Comparison of ENCODE assay signal across 22 cellular contexts in genomic region chr11:36618025-36618700, GRCh38.
DNase-seq lines count a peak whose midpoint lies in the region; ATAC-seq, FAIRE-seq and TF ChIP-seq lines count a peak whose summit lies in the region.
"Had no signal": no experiment of that assay in that cellular context is flagged by ENCODE, and none has a peak within 500 bp of the region (broad histone marks: within the 10 kb centered on the region; RNA-seq: fewer than 3 reads in every experiment).

No MANE protein-coding gene starts in this region.

- DNase-seq in H54 (ENCODE audit: insufficient read length, low spot score) (no peak), erythroblast (lab: John Stamatoyannopoulos, UW) (peak; percentile 84 to 94), T-helper 9 cell (no peak), GDM1 (lab: John Stamatoyannopoulos, UW) (no peak)
- no peak for DNase-seq in activated CD8-positive, alpha-beta memory T cell treated with anti-CD3 and anti-CD28 coated beads for 24 hours
- DNase-seq: ACHN; CD8-positive, alpha-beta T cell; DMS79 treated with DMSO at 0.1 percent for 48 hours; GOT3; HFFc6; Kasumi-1; NCI-H1417; NCI-H187 treated with DMSO at 0.1 percent for 48 hours; NCI-H2171; NCI-H446 had no signal

- H3K27me3 ChIP-seq in OCI-LY1 (ENCODE audit: insufficient read depth, low read length): no peaks in the 10 kb centered on the region

- no peaks in the 10 kb centered on the region for H3F3A ChIP-seq in OCI-LY1 (ENCODE audit: insufficient read depth, low read length)

- no peak for ATAC-seq in GM18870 (IDR thresholded peaks at IDR 0.05; ENCODE audit: unreplicated experiment)
- ATAC-seq: CD8-positive, alpha-beta T cell; GM12878; Right ventricle myocardium inferior had no signal

- no peak overlapping the region for H2AFZ ChIP-seq in OCI-LY1 (ENCODE audit: low read length)

- no peaks in the 10 kb centered on the region for H3K9me3 ChIP-seq in OCI-LY1 (ENCODE audit: low read length)

- peaks cover 62% of the 10 kb centered on the region for H3K4me1 ChIP-seq in OCI-LY1 (ENCODE audit: insufficient read depth, low read length, severe bottlenecking)

- TF ChIP-seq POLR2A in H54 (IDR thresholded peaks at IDR 0.05; ENCODE audit: low read depth, low read length): no peak
- no peak for TF ChIP-seq POLR2A in erythroblast (IDR thresholded peaks at IDR 0.05; ENCODE audit: low read length)

- FAIRE-seq in H54 (lab: Jason Lieb, UNC): peak; percentile 30
- FAIRE-seq: G401.6, GM12878, GM18507 had no signal

- H3K27ac ChIP-seq in OCI-LY1 (ENCODE audit: low read depth, low read length, poor library complexity, severe bottlenecking): peak overlapping the region; percentile 97
- H3K27ac ChIP-seq: SK-N-MC had no signal

- H3K9ac ChIP-seq in OCI-LY1 (ENCODE audit: low read length): peak overlapping the region; percentile 59

- peak overlapping the region; percentile 62; the same call in 1 of the 2 replicates for H3K4me2 ChIP-seq in OCI-LY1 (ENCODE audit: low read length)

- H3K9me2 ChIP-seq in OCI-LY1 (ENCODE audit: low read depth, low read length): no peaks in the 10 kb centered on the region

- no peaks in the 10 kb centered on the region for H3K79me2 ChIP-seq in OCI-LY1 (ENCODE audit: insufficient read depth, low read length)

- no peaks in the 10 kb centered on the region for H4K20me1 ChIP-seq in OCI-LY1 (ENCODE audit: insufficient read depth, low read length)

- TF ChIP-seq CTCF in OCI-LY1 (IDR thresholded peaks at IDR 0.05; ENCODE audit: low read length): no peak

- H3K4me3 ChIP-seq in OCI-LY1 (ENCODE audit: low read depth, low read length, poor library complexity, severe bottlenecking): peak overlapping the region; percentile 2
- H3K4me3 ChIP-seq: GM12878, SK-N-MC had no signal

- no peaks in the 10 kb centered on the region for H3K36me3 ChIP-seq in OCI-LY1 (ENCODE audit: insufficient read depth, low read length)

Comparison
In these comparisons a context has a peak if more than half of its experiments do, and no peak if none do; other contexts are left out.
1. DNase-seq: peak in erythroblast (2 of 2); none in H54 (single experiment), T-helper 9 cell (single experiment), GDM1 (single experiment) and activated CD8-positive, alpha-beta memory T cell treated with anti-CD3 and anti-CD28 coated beads for 24 hours (single experiment).